Comparison of ENCODE assay signal across 1 cellular context in the genomic region with DNA sequence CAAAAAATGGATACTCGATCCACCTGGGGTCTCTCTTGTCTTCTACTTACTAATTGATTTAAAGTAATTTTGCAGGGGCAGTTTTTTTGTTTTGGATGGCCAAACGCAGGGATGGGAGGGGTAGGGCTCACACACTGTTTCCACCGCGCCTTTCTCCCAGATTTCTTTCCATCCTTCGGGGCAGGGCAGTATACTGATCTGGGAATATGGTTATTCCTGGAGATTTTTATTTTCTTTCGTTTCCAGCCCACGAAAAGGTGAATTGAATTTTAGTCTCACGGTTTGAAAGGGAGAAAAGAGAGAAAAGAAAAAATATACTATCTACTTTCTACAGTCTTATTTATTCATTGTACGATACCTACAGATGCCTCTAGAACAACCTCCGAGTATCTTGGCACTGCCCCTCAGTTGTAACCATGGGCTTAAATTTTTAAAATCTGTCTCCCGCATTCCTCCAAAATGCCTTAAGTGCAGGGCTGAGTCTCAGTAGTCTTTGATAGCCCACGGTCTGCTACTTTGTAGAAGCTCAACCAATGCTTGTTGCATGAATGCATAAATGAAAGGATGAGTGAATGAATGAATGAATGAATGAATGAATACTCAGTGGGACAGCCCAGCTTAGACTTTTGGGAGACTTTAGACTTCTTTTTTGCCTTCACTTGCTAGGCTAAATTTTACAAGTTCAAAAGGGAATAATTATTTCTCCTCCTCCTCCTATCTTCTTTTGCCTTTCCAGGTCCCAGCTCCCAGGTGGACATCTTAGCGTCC.
TF ChIP-seq lines count a peak whose summit lies in the region.

No MANE protein-coding gene starts in this region.

TF ChIP-seq in GM23338, 12 proteins besides CTCF, POLR2A, EP300 and RAD21 (continued from another document):
- TF ChIP-seq, protein P1, sequence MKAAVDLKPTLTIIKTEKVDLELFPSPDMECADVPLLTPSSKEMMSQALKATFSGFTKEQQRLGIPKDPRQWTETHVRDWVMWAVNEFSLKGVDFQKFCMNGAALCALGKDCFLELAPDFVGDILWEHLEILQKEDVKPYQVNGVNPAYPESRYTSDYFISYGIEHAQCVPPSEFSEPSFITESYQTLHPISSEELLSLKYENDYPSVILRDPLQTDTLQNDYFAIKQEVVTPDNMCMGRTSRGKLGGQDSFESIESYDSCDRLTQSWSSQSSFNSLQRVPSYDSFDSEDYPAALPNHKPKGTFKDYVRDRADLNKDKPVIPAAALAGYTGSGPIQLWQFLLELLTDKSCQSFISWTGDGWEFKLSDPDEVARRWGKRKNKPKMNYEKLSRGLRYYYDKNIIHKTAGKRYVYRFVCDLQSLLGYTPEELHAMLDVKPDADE (IDR thresholded peaks at IDR 0.05): no peak
- TF ChIP-seq EZH2phosphoT487 (IDR thresholded peaks at IDR 0.05; ENCODE audit: unreplicated experiment) (no peak), CREB1 (CRISPR knock-in tag; IDR thresholded peaks at IDR 0.05; ENCODE audit: low read depth) (no peak; the same call in 1 of the 2 replicates)
- TF ChIP-seq, protein P2, sequence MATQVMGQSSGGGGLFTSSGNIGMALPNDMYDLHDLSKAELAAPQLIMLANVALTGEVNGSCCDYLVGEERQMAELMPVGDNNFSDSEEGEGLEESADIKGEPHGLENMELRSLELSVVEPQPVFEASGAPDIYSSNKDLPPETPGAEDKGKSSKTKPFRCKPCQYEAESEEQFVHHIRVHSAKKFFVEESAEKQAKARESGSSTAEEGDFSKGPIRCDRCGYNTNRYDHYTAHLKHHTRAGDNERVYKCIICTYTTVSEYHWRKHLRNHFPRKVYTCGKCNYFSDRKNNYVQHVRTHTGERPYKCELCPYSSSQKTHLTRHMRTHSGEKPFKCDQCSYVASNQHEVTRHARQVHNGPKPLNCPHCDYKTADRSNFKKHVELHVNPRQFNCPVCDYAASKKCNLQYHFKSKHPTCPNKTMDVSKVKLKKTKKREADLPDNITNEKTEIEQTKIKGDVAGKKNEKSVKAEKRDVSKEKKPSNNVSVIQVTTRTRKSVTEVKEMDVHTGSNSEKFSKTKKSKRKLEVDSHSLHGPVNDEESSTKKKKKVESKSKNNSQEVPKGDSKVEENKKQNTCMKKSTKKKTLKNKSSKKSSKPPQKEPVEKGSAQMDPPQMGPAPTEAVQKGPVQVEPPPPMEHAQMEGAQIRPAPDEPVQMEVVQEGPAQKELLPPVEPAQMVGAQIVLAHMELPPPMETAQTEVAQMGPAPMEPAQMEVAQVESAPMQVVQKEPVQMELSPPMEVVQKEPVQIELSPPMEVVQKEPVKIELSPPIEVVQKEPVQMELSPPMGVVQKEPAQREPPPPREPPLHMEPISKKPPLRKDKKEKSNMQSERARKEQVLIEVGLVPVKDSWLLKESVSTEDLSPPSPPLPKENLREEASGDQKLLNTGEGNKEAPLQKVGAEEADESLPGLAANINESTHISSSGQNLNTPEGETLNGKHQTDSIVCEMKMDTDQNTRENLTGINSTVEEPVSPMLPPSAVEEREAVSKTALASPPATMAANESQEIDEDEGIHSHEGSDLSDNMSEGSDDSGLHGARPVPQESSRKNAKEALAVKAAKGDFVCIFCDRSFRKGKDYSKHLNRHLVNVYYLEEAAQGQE (IDR thresholded peaks at IDR 0.05; ENCODE audit: unreplicated experiment): no peak
TF ChIP-seq in GM23338: peak in this region for 0.
